ENCODE assay signal across 17 cellular contexts in genomic region chr4:102217345-102217744, GRCh38.
DNase-seq lines count a peak whose midpoint lies in the region; ATAC-seq, FAIRE-seq and TF ChIP-seq lines count a peak whose summit lies in the region.
"Had no signal": no experiment of that assay in that cellular context is flagged by ENCODE, and none has a peak within 500 bp of the region (broad histone marks: within the 10 kb centered on the region; RNA-seq: fewer than 3 reads in every experiment).

No MANE protein-coding gene starts in this region.

- no peak overlapping the region for H2AFZ ChIP-seq in endothelial cell of umbilical vein (ENCODE audit: low read depth, low read length)

- no peak for TF ChIP-seq CTCF in endothelial cell of umbilical vein (IDR thresholded peaks at IDR 0.05; ENCODE audit: extremely low read depth in 1 of 2, insufficient read depth in 1 of 2, low read depth in 1 of 2, low read length in 2 of 2)
- no peak for TF ChIP-seq CTCF in upper lobe of left lung (IDR thresholded peaks at IDR 0.05)
- TF ChIP-seq CTCF in kidney (IDR thresholded peaks at IDR 0.05; ENCODE audit: borderline replicate concordance, extremely low read depth, insufficient read depth) = no peak

- ATAC-seq in upper lobe of left lung (ENCODE audit: low FRiP score in 2 of 2) (no peak), right cardiac atrium (no peak)

- FAIRE-seq in endothelial cell of umbilical vein (lab: Jason Lieb, UNC) = peak; percentile 52
- FAIRE-seq in kidney (lab: Jason Lieb, UNC) = no peak

- dilution Hi-C loops in endothelial cell of umbilical vein (cut with MboI; ENCODE audit: extremely low pct_ligation_motif_present, low sequenced_read_pairs) = no loop called here

- H3K4me2 ChIP-seq in endothelial cell of umbilical vein (ENCODE audit: insufficient read depth, low read length) = no peak overlapping the region

- no peaks in the 10 kb centered on the region for H3K9me1 ChIP-seq in endothelial cell of umbilical vein (replicated peaks; ENCODE audit: control insufficient read depth, extremely low read depth, insufficient read depth, low read length)

- no peaks in the 10 kb centered on the region for H4K20me1 ChIP-seq in endothelial cell of umbilical vein (replicated peaks; ENCODE audit: control insufficient read depth, extremely low read depth, insufficient read depth, low read length)

- no peak for TF ChIP-seq EP300 in upper lobe of left lung (IDR thresholded peaks at IDR 0.05)

- BruUV-seq in endothelial cell of umbilical vein (replicated peaks; lab: Mats Ljungman, UMichigan) = no TSS peak

- in situ Hi-C loops in G401 (cut with HindIII; ENCODE audit: low sequenced_read_pairs) = no loop called here

- H3K4me1 ChIP-seq in endothelial cell of umbilical vein (ENCODE audit: control insufficient read depth, extremely low read depth, insufficient read depth, low read length) = peaks cover 2% of the 10 kb centered on the region
- no peaks in the 10 kb centered on the region for H3K4me1 ChIP-seq in upper lobe of left lung
- H3K4me1 ChIP-seq in right cardiac atrium (ENCODE audit: control insufficient read depth, insufficient read depth, low read length) = no peaks in the 10 kb centered on the region
- H3K4me1 ChIP-seq in kidney (ENCODE audit: control insufficient read depth in 1 of 2, insufficient read depth in 1 of 2, low read depth in 1 of 2, low read length in 2 of 2) = no peaks in the 10 kb centered on the region

- H3K9me3 ChIP-seq in endothelial cell of umbilical vein (replicated peaks; ENCODE audit: control insufficient read depth, insufficient read depth, low read length) = no peaks in the 10 kb centered on the region
- no peaks in the 10 kb centered on the region for H3K9me3 ChIP-seq in upper lobe of left lung
- no peaks in the 10 kb centered on the region for H3K9me3 ChIP-seq in right cardiac atrium (ENCODE audit: control insufficient read depth, low read length)
- no peaks in the 10 kb centered on the region for H3K9me3 ChIP-seq in kidney (ENCODE audit: control insufficient read depth in 1 of 2, low read length in 2 of 2)

- no peak overlapping the region for H3K27ac ChIP-seq in endothelial cell of umbilical vein (ENCODE audit: insufficient read depth, low read depth, low read length)
- no peak overlapping the region for H3K27ac ChIP-seq in upper lobe of left lung
- H3K27ac ChIP-seq in right cardiac atrium (ENCODE audit: low read length) = no peak overlapping the region
- no peak overlapping the region for H3K27ac ChIP-seq in kidney (ENCODE audit: low read depth in 2 of 2, low read length in 2 of 2)
- H3K27ac ChIP-seq: SK-N-MC had no signal

- H3K4me3 ChIP-seq in endothelial cell of umbilical vein (replicated peaks in 1 of 3; ENCODE audit: insufficient read depth in 1 of 3, low read depth in 1 of 3, low read length in 3 of 3) (no peak overlapping the region), upper lobe of left lung (no peak overlapping the region), right cardiac atrium (ENCODE audit: low read length) (no peak overlapping the region), kidney (ENCODE audit: low read length in 2 of 2) (no peak overlapping the region)
- H3K4me3 ChIP-seq: SK-N-MC had no signal

- CTCF ChIA-PET in endothelial cell of umbilical vein (lab: Charles Lee) = interaction anchor here (1.4 kb wide), 1 partner anchor 83 kb away, joined by 3 read pairs; no protein-coding TSS in a partner anchor

- H3K27me3 ChIP-seq in endothelial cell of umbilical vein (ENCODE audit: control insufficient read depth in 2 of 2, insufficient read depth in 2 of 2, low read length in 2 of 2) = no peaks in the 10 kb centered on the region
- H3K27me3 ChIP-seq in upper lobe of left lung = no peaks in the 10 kb centered on the region
- H3K27me3 ChIP-seq in right cardiac atrium (ENCODE audit: control insufficient read depth, insufficient read depth) = no peaks in the 10 kb centered on the region

- H3K79me2 ChIP-seq in endothelial cell of umbilical vein (ENCODE audit: control insufficient read depth, insufficient read depth, low read length) = no peaks in the 10 kb centered on the region

- H3K9ac ChIP-seq in endothelial cell of umbilical vein (replicated peaks; ENCODE audit: extremely low read depth, insufficient read depth, low read length) (no peak overlapping the region), kidney (ENCODE audit: low read length in 2 of 2) (no peak overlapping the region)

- no peak for TF ChIP-seq POLR2A in endothelial cell of umbilical vein (IDR thresholded peaks at IDR 0.05; ENCODE audit: low read depth, low read length)
- TF ChIP-seq POLR2A in upper lobe of left lung (IDR thresholded peaks at IDR 0.05) = no peak

- 37 to 41% methylated on average over 3 of the region's 3 CpGs for WGBS in upper lobe of left lung, 2 donors
- 44% methylated on average over 3 of the region's 3 CpGs for WGBS in right cardiac atrium

- intact Hi-C loops in endothelial cell of umbilical vein (cut with micrococcal nuclease) (no loop called here), right cardiac atrium (cut with DNase I) (no loop called here), kidney (cut with DNase I) (no loop called here)

- H3K36me3 ChIP-seq in endothelial cell of umbilical vein (ENCODE audit: control insufficient read depth in 2 of 2, extremely low read depth in 1 of 2, insufficient read depth in 2 of 2, low read length in 2 of 2) (no peaks in the 10 kb centered on the region), upper lobe of left lung (no peaks in the 10 kb centered on the region), kidney (ENCODE audit: control insufficient read depth in 1 of 2, insufficient read depth in 2 of 2, low read length in 2 of 2) (no peaks in the 10 kb centered on the region)

- DNase-seq in G401 (ENCODE audit: low spot score) (peak; percentile 20), NCI-H69 (lab: John Stamatoyannopoulos, UW) (peak; percentile 56), endothelial cell of umbilical vein (ENCODE audit: low read depth, low spot score) (peak; percentile 34), pulmonary artery endothelial cell (ENCODE audit: low read depth, low spot score) (peak; percentile 20), upper lobe of left lung (no peak), right cardiac atrium (no peak), kidney (no peak)
- DNase-seq: DMS 273 treated with DMSO at 0.1 percent for 48 hours; H9; IMR-90; Kasumi-1; MV-4-11; NCI-H1417 treated with DMSO at 0.1 percent for 48 hours; NCI-H2029; NCI-H526; NK-92 treated with Interleukin-12 subunit alpha and Interleukin-12 subunit beta, amount 100 ng/mL, for 24 hours had no signal

- POLR2A ChIA-PET in endothelial cell of umbilical vein (lab: Charles Lee) = no interaction called here

TF ChIP-seq in endothelial cell of umbilical vein, 7 proteins besides CTCF, POLR2A, EP300 and RAD21:
- no peak for TF ChIP-seq GATA2 (IDR thresholded peaks at IDR 0.05; ENCODE audit: insufficient read depth, insufficient read length, low read depth, low read length)
- TF ChIP-seq EZH2 (IDR thresholded peaks at IDR 0.05; ENCODE audit: borderline replicate concordance, low read depth, low read length, severe bottlenecking) = no peak
TF ChIP-seq in endothelial cell of umbilical vein: peak in this region for 0.

Comparison
In these comparisons a context has a peak if more than half of its experiments do, and no peak if none do; other contexts are left out.
1. DNase-seq: peak in G401 (single experiment), NCI-H69 (single experiment), endothelial cell of umbilical vein (single experiment) and pulmonary artery endothelial cell (single experiment); none in upper lobe of left lung (0 of 2), right cardiac atrium (0 of 3) and kidney (single experiment).